Comparison of ENCODE assay signal across 1 cellular context in genomic region chr3:131361066-131361463, GRCh38.
TF ChIP-seq lines count a peak whose summit lies in the region.

No MANE protein-coding gene starts in this region.

TF ChIP-seq in K562, 482 proteins besides CTCF, POLR2A, EP300 and RAD21:
- peak; percentile 25; the same call in 1 of the 2 replicates for TF ChIP-seq HBP1 (CRISPR knock-in tag; IDR thresholded peaks at IDR 0.05)
- TF ChIP-seq HDAC1 (IDR thresholded peaks at IDR 0.05), result 0 out of 4 replicates have a peak, but pooled peaks of 1 of the 2 experiments have one; percentile 27
